12 cellular contexts compared by ENCODE assay signal in genomic region chr7:154640266-154640865, GRCh38.
DNase-seq lines count a peak whose midpoint lies in the region; ATAC-seq and TF ChIP-seq lines count a peak whose summit lies in the region.
"Had no signal": no experiment of that assay in that cellular context is flagged by ENCODE, and none has a peak within 500 bp of the region (broad histone marks: within the 10 kb centered on the region; RNA-seq: fewer than 3 reads in every experiment).

No MANE protein-coding gene starts in this region.

- ATAC-seq in HG02884 (IDR thresholded peaks at IDR 0.05; ENCODE audit: unreplicated experiment) = no peak
- ATAC-seq: effector memory CD8-positive, alpha-beta T cell had no signal

- no peak overlapping the region for H3K27ac ChIP-seq in tibial nerve

- no peak overlapping the region for H3K4me3 ChIP-seq in H7 (ENCODE audit: insufficient read depth, low read depth, low read length)
- H3K4me3 ChIP-seq in tibial nerve = no peak overlapping the region

- H3K9me3 ChIP-seq in tibial nerve = peaks cover 0 to 20% (median 0%) of the 10 kb centered on the region in 4 donors

- WGBS in tibial nerve, 2 donors = 48 to 59% methylated on average over 10 of the region's 10 CpGs

- TF ChIP-seq CTCF in tibial nerve (IDR thresholded peaks at IDR 0.05) = no peak

- DNase-seq in H7 (peak; percentile 60), NCI-H146 treated with DMSO at 0.1 percent for 48 hours (lab: John Stamatoyannopoulos, UW; ENCODE audit: unreplicated experiment) (peak; percentile 8), cerebellum (ENCODE audit: low spot score) (peak; percentile 50), pons (ENCODE audit: low spot score) (peak; percentile 54), NCI-H1694 treated with DMSO at 0.1 percent for 48 hours (lab: John Stamatoyannopoulos, UW) (no peak), tibial nerve (ENCODE audit: low spot score in 2 of 2) (no peak), cerebellar nuclear complex (lab: John Stamatoyannopoulos, UW) (no peak)
- DNase-seq: amniotic stem cell; effector memory CD8-positive, alpha-beta T cell; glutamatergic neuron; NCI-H1048 had no signal

- TF ChIP-seq EP300 in tibial nerve (IDR thresholded peaks at IDR 0.05) = no peak

- H3K27me3 ChIP-seq in H7 (ENCODE audit: control insufficient read depth, insufficient read depth, low read length) (no peaks in the 10 kb centered on the region), tibial nerve (no peaks in the 10 kb centered on the region)

- TF ChIP-seq POLR2A in tibial nerve (IDR thresholded peaks at IDR 0.05) = no peak

- H3K36me3 ChIP-seq in H7 (replicated peaks; ENCODE audit: control insufficient read depth, insufficient read depth, low read length) = no peaks in the 10 kb centered on the region
- no peaks in the 10 kb centered on the region for H3K36me3 ChIP-seq in tibial nerve

- no peaks in the 10 kb centered on the region for H3K4me1 ChIP-seq in tibial nerve

Comparison
In these comparisons a context has a peak if more than half of its experiments do, and no peak if none do; other contexts are left out.
1. DNase-seq: peak in H7 (single experiment), NCI-H146 treated with DMSO at 0.1 percent for 48 hours (single experiment), cerebellum (single experiment) and pons (single experiment); none in NCI-H1694 treated with DMSO at 0.1 percent for 48 hours (single experiment), tibial nerve (0 of 2) and cerebellar nuclear complex (0 of 2).